15 cellular contexts compared by ENCODE assay signal in genomic region chr6:90463359-90463758, GRCh38.
DNase-seq lines count a peak whose midpoint lies in the region; ATAC-seq, FAIRE-seq and TF ChIP-seq lines count a peak whose summit lies in the region.
"Had no signal": no experiment of that assay in that cellular context is flagged by ENCODE, and none has a peak within 500 bp of the region (broad histone marks: within the 10 kb centered on the region; RNA-seq: fewer than 3 reads in every experiment).

No MANE protein-coding gene starts in this region.

- no peak overlapping the region for H4K91ac ChIP-seq in H1 (replicated peaks; ENCODE audit: insufficient read length, low read length)

- CTCF ChIA-PET in CD8-positive, alpha-beta memory T cell (lab: Charles Lee) = interaction anchor here (1.2 to 1.7 kb wide), 2 partner anchors 9 to 70 kb away, joined by 4 to 5 read pairs; no protein-coding TSS in a partner anchor
- CTCF ChIA-PET in H1 (lab: Charles Lee; ENCODE audit: partially characterized antibody) = interaction anchor here (0.6 to 16.2 kb wide), 4 partner anchors 10 to 581 kb away, joined by 3 to 179 read pairs (median 4); no protein-coding TSS in a partner anchor
- CTCF ChIA-PET in SK-N-SH (lab: Yijun Ruan, JAX) = interaction anchor here (0.7 to 1.2 kb wide), 4 partner anchors 19 to 512 kb away, joined by 3 to 4 read pairs (median 3); no protein-coding TSS in a partner anchor

- 96% methylated on average over 3 of the region's 3 CpGs; no CpG with 5 or more reads in 1 of the 2 experiments for WGBS in H1 (ENCODE audit: extremely low coverage in 1 of 2, insufficient coverage in 1 of 2, insufficient read length in 1 of 2, insufficient replicate concordance in 2 of 2, low coverage in 1 of 2, low lambda C conversion rate in 2 of 2, missing lambda C conversion rate in 1 of 2), 2 experiments
- WGBS in SK-N-SH (ENCODE audit: low lambda C conversion rate) = 70% methylated on average over 3 of the region's 3 CpGs
- WGBS in adrenal gland, 4 donors = 78 to 87% (median 83%) methylated on average over 3 of the region's 3 CpGs
- WGBS in pancreas, 2 donors = 73 to 81% methylated on average over 3 of the region's 3 CpGs

- no peaks in the 10 kb centered on the region for H3K9me2 ChIP-seq in SK-N-SH

- intact Hi-C loops in adrenal gland (cut with DNase I) (no loop called here), pancreas (cut with DNase I) (no loop called here)

- TF ChIP-seq RAD21 in H1 (IDR thresholded peaks at IDR 0.05 in 1 of 2, conservative IDR thresholded peaks at IDR 0.05 in 1 of 2; ENCODE audit: low read depth in 2 of 2, low read length in 2 of 2) (no peak), SK-N-SH (IDR thresholded peaks at IDR 0.05; ENCODE audit: low read length) (no peak)

- TF ChIP-seq POLR2A in H1 (IDR thresholded peaks at IDR 0.05; ENCODE audit: control extremely low read depth in 1 of 2, low read depth in 2 of 2, low read length in 2 of 2) (no peak), adrenal gland (IDR thresholded peaks at IDR 0.05) (no peak)

- H3K23me2 ChIP-seq in H1 (ENCODE audit: low read depth, low read length) = no peaks in the 10 kb centered on the region

- no peaks in the 10 kb centered on the region for H3F3A ChIP-seq in SK-N-SH (replicated peaks; ENCODE audit: insufficient read depth)

- no peaks in the 10 kb centered on the region for H3K9me3 Mint-ChIP-seq in CD8-positive, alpha-beta memory T cell

- ATAC-seq in GM19395 (IDR thresholded peaks at IDR 0.05; ENCODE audit: unreplicated experiment) (peak; percentile 58), pancreas (no peak)
- ATAC-seq: gastroesophageal sphincter, left lobe of liver had no signal

- H3K9ac ChIP-seq in H1 (replicated peaks in 1 of 4; ENCODE audit: extremely low read depth in 1 of 4, low read depth in 3 of 4, low read length in 3 of 4) (no peak overlapping the region), SK-N-SH (no peak overlapping the region)

- H2AFZ ChIP-seq in H1 (ENCODE audit: low read length) (no peak overlapping the region), SK-N-SH (ENCODE audit: low read depth) (no peak overlapping the region)

- H3K27me3 Mint-ChIP-seq in CD8-positive, alpha-beta memory T cell = no peaks in the 10 kb centered on the region

- POLR2A ChIA-PET in CD8-positive, alpha-beta memory T cell (lab: Charles Lee) = interaction anchor here (1.1 kb wide), 1 partner anchor 189 kb away, joined by 3 read pairs; no protein-coding TSS in a partner anchor
- POLR2A ChIA-PET in H1 (lab: Charles Lee; ENCODE audit: partially characterized antibody) = interaction anchor here (1.2 kb wide), 1 partner anchor 28 kb away, joined by 3 read pairs; no protein-coding TSS in a partner anchor
- POLR2A ChIA-PET in SK-N-SH (lab: Yijun Ruan, JAX) = no interaction called here

- H3K4me2 ChIP-seq in H1 (ENCODE audit: insufficient read depth in 1 of 2, low read depth in 2 of 2, low read length in 2 of 2) (no peak overlapping the region), SK-N-SH (no peak overlapping the region)

- H4K5ac ChIP-seq in H1 (ENCODE audit: insufficient read length, low read depth, low read length) = no peak overlapping the region

- no peak overlapping the region for H2AK5ac ChIP-seq in H1 (ENCODE audit: low read depth, low read length)

- H4K8ac ChIP-seq in H1 (ENCODE audit: extremely low read depth, insufficient read depth, low read length) = no peak overlapping the region

- peak overlapping the region in 7 of 8 donors; percentile 75 to 89 (median 83) for H3K27ac Mint-ChIP-seq in CD8-positive, alpha-beta memory T cell

- H3K79me2 ChIP-seq in H1 (ENCODE audit: control insufficient read depth in 1 of 2, insufficient read depth in 2 of 2, low read length in 2 of 2) = no peaks in the 10 kb centered on the region
- no peaks in the 10 kb centered on the region for H3K79me2 ChIP-seq in SK-N-SH (ENCODE audit: insufficient read depth)

- H3K36me3 ChIP-seq in CD8-positive, alpha-beta memory T cell (ENCODE audit: insufficient read depth, low read length) = no peaks in the 10 kb centered on the region
- H3K36me3 ChIP-seq in H1 (ENCODE audit: control insufficient read depth in 2 of 4, insufficient read depth in 4 of 4, low read length in 3 of 4) = no peaks in the 10 kb centered on the region
- H3K36me3 ChIP-seq in SK-N-SH (replicated peaks in 1 of 2; ENCODE audit: control insufficient read depth in 1 of 2, insufficient read depth in 2 of 2, low read length in 1 of 2) = no peaks in the 10 kb centered on the region
- H3K36me3 ChIP-seq in adrenal gland (replicated peaks in 1 of 2) = no peaks in the 10 kb centered on the region
- no peaks in the 10 kb centered on the region for H3K36me3 ChIP-seq in pancreas
- H3K36me3 ChIP-seq: gastroesophageal sphincter, neutrophil had no signal

- H2BK15ac ChIP-seq in H1 (ENCODE audit: low read length) = peak overlapping the region; percentile 84; the same call in 1 of the 2 replicates

- H3K4me3 Mint-ChIP-seq in CD8-positive, alpha-beta memory T cell = peak overlapping the region in 6 of 7 donors; percentile 36 to 84 (median 60)

- no peak overlapping the region for H3K14ac ChIP-seq in H1 (ENCODE audit: insufficient read length)

- peaks cover 47% of the 10 kb centered on the region for H3K4me1 ChIP-seq in CD8-positive, alpha-beta memory T cell (ENCODE audit: insufficient read depth, low read length)
- H3K4me1 ChIP-seq in H1 (replicated peaks in 1 of 4; ENCODE audit: control insufficient read depth in 3 of 4, insufficient read depth in 4 of 4, low read length in 3 of 4) (no peaks in the 10 kb centered on the region), SK-N-SH (ENCODE audit: control insufficient read depth in 1 of 2, insufficient read depth in 2 of 2, low read depth in 1 of 2, low read length in 1 of 2) (peaks cover 0 to 4% of the 10 kb centered on the region in 2 experiments; a peak in 1 of 4 replicates), adrenal gland (replicated peaks in 1 of 2) (no peaks in the 10 kb centered on the region), pancreas (no peaks in the 10 kb centered on the region)
- H3K4me1 ChIP-seq: gastroesophageal sphincter had no signal

- no peak for TF ChIP-seq EP300 in H1 (IDR thresholded peaks at IDR 0.05; ENCODE audit: borderline replicate concordance in 1 of 2, low read depth in 2 of 2, low read length in 2 of 2)
- TF ChIP-seq EP300 in SK-N-SH (IDR thresholded peaks at IDR 0.05; ENCODE audit: borderline replicate concordance in 1 of 2, low read depth in 1 of 2, low read length in 1 of 2) = no peak

- H3K9me3 ChIP-seq in CD8-positive, alpha-beta memory T cell (ENCODE audit: low read length) = no peaks in the 10 kb centered on the region
- no peaks in the 10 kb centered on the region for H3K9me3 ChIP-seq in H1 (ENCODE audit: insufficient read depth in 2 of 2, low read depth in 1 of 2, low read length in 1 of 2)
- H3K9me3 ChIP-seq in SK-N-SH = no peaks in the 10 kb centered on the region
- H3K9me3 ChIP-seq in adrenal gland (replicated peaks in 1 of 3) = no peaks in the 10 kb centered on the region
- no peaks in the 10 kb centered on the region for H3K9me3 ChIP-seq in pancreas
- H3K9me3 ChIP-seq: gastroesophageal sphincter, neutrophil had no signal

- no peak overlapping the region for H3K23ac ChIP-seq in H1 (ENCODE audit: insufficient read length)

- H4K20me1 ChIP-seq in H1 (replicated peaks in 1 of 2; ENCODE audit: control insufficient read depth in 1 of 2, insufficient read depth in 2 of 2, low read length in 2 of 2) (no peaks in the 10 kb centered on the region), SK-N-SH (ENCODE audit: insufficient read depth) (no peaks in the 10 kb centered on the region)

- no peak overlapping the region for H2BK120ac ChIP-seq in H1 (replicated peaks; ENCODE audit: low read depth, low read length)

- peak overlapping the region; percentile 2 for H3K4me3 ChIP-seq in CD8-positive, alpha-beta memory T cell (ENCODE audit: low read length)
- H3K4me3 ChIP-seq in H1 (ENCODE audit: extremely low read depth in 1 of 4, insufficient read depth in 2 of 4, low read depth in 3 of 4, low read length in 4 of 4) (no peak overlapping the region), SK-N-SH (ENCODE audit: low read depth in 2 of 2, low read length in 1 of 2) (no peak overlapping the region), adrenal gland (no peak overlapping the region), pancreas (no peak overlapping the region)
- H3K4me3 ChIP-seq: gastroesophageal sphincter had no signal

- H3K36me3 Mint-ChIP-seq in CD8-positive, alpha-beta memory T cell = peaks cover 0 to 2% (median 0%) of the 10 kb centered on the region in 3 donors

- no peak overlapping the region for H3K4ac ChIP-seq in H1 (replicated peaks; ENCODE audit: insufficient read length, low read depth, low read length)

- no peak overlapping the region for H3K27ac ChIP-seq in CD8-positive, alpha-beta memory T cell (ENCODE audit: low read depth, low read length)
- H3K27ac ChIP-seq in H1 (ENCODE audit: low read depth, low read length) (no peak overlapping the region), SK-N-SH (ENCODE audit: low read depth in 2 of 2, low read length in 1 of 2) (no peak overlapping the region), adrenal gland (no peak overlapping the region), pancreas (no peak overlapping the region)
- H3K27ac ChIP-seq: gastroesophageal sphincter, neutrophil had no signal

- H2BK5ac ChIP-seq in H1 (ENCODE audit: low read depth, low read length) = no peak overlapping the region

- no peak overlapping the region for H3K56ac ChIP-seq in H1 (replicated peaks; ENCODE audit: insufficient read length, low read depth, low read length)

- no peak overlapping the region for H2BK20ac ChIP-seq in H1 (ENCODE audit: low read length)

- no peaks in the 10 kb centered on the region for H3K27me3 ChIP-seq in CD8-positive, alpha-beta memory T cell (ENCODE audit: insufficient read depth, low read length, poor library complexity, severe bottlenecking)
- H3K27me3 ChIP-seq in H1 (replicated peaks in 1 of 4; ENCODE audit: control insufficient read depth in 3 of 4, extremely low read depth in 1 of 4, insufficient read depth in 3 of 4, low read length in 3 of 4) (no peaks in the 10 kb centered on the region), SK-N-SH (ENCODE audit: insufficient read depth) (no peaks in the 10 kb centered on the region), adrenal gland (no peaks in the 10 kb centered on the region), pancreas (no peaks in the 10 kb centered on the region)
- H3K27me3 ChIP-seq: gastroesophageal sphincter, neutrophil had no signal

- no peak overlapping the region for H2BK12ac ChIP-seq in H1 (ENCODE audit: low read depth, low read length)

- no peaks in the 10 kb centered on the region for H3K79me1 ChIP-seq in H1 (ENCODE audit: low read depth, low read length)

- DNase-seq in CD8-positive, alpha-beta memory T cell = peak in 4 of 5 donors; percentile 17 to 56 (median 32)
- DNase-seq in UCSD-AML1 (lab: John Stamatoyannopoulos, UW; ENCODE audit: unreplicated experiment) = peak; percentile 13
- DNase-seq in H1 (ENCODE audit: low read depth in 1 of 2, low spot score in 2 of 2) = no peak
- DNase-seq in SK-N-SH = no peak
- DNase-seq in adrenal gland = no peak
- DNase-seq in pancreas = no peak
- DNase-seq in T-helper 9 cell = no peak
- DNase-seq: GOT3, NCI-H1105, NCI-H526, SHP77 had no signal

- H3K18ac ChIP-seq in H1 (ENCODE audit: extremely low read depth, low read length) = no peak overlapping the region

- H3K4me1 Mint-ChIP-seq in CD8-positive, alpha-beta memory T cell = peaks cover 40 to 70% (median 68%) of the 10 kb centered on the region in 3 donors

- TF ChIP-seq CTCF in H1 (IDR thresholded peaks at IDR 0.05; ENCODE audit: control extremely low read depth in 1 of 3, insufficient read depth in 1 of 3, low read depth in 1 of 3, low read length in 3 of 3) (no peak), SK-N-SH (IDR thresholded peaks at IDR 0.05) (no peak), adrenal gland (IDR thresholded peaks at IDR 0.05) (no peak), pancreas (IDR thresholded peaks at IDR 0.05) (no peak)

- FAIRE-seq in H1 (lab: Jason Lieb, UNC) (no peak), pancreas (lab: Jason Lieb, UNC) (no peak)

Comparison
In these comparisons a context has a peak if more than half of its experiments do, and no peak if none do; other contexts are left out.
1. DNase-seq: peak in CD8-positive, alpha-beta memory T cell (4 of 5) and UCSD-AML1 (single experiment); none in H1 (0 of 2), SK-N-SH (single experiment), adrenal gland (0 of 7), pancreas (0 of 6) and T-helper 9 cell (single experiment).